ENCODE assay signal across 15 cellular contexts in genomic region chr7:83921798-83922607, GRCh38.
DNase-seq lines count a peak whose midpoint lies in the region; ATAC-seq, FAIRE-seq and TF ChIP-seq lines count a peak whose summit lies in the region.
"Had no signal": no experiment of that assay in that cellular context is flagged by ENCODE, and none has a peak within 500 bp of the region (broad histone marks: within the 10 kb centered on the region; RNA-seq: fewer than 3 reads in every experiment).

No MANE protein-coding gene starts in this region.

- H3K9me3 Mint-ChIP-seq in activated CD4-positive, alpha-beta T cell treated with anti-CD3 and anti-CD28 coated beads, Interleukin-2, amount 10 ng/mL, durations not matched to agents 7 days and 5 days, result no peaks in the 10 kb centered on the region
- H3K9me3 Mint-ChIP-seq: activated CD8-positive, alpha-beta T cell treated with anti-CD3 and anti-CD28 coated beads for 36 hours; activated naive CD4-positive, alpha-beta T cell treated with anti-CD3 and anti-CD28 coated beads, Interleukin-2, amount 10 ng/mL, durations not matched to agents 7 days and 5 days had no signal

- H3K4me3 ChIP-seq in AG10803 (ENCODE audit: low read length), result no peak overlapping the region
- H3K4me3 ChIP-seq in foreskin fibroblast (ENCODE audit: low read depth in 1 of 2, low read length in 2 of 2), result no peak overlapping the region
- H3K4me3 ChIP-seq: right atrium auricular region, tibial artery had no signal

- TF ChIP-seq CTCF in AG10803 (conservative IDR thresholded peaks at IDR 0.05; ENCODE audit: low read length) (no peak), foreskin fibroblast (IDR thresholded peaks at IDR 0.05; ENCODE audit: low read depth, low read length) (no peak)

- ATAC-seq in GM21367 (IDR thresholded peaks at IDR 0.05; ENCODE audit: unreplicated experiment), result no peak
- ATAC-seq in GM18867 (IDR thresholded peaks at IDR 0.05; ENCODE audit: unreplicated experiment), result no peak
- ATAC-seq: activated CD8-positive, alpha-beta T cell treated with anti-CD3 and anti-CD28 coated beads for 36 hours had no signal

- POLR2A ChIA-PET in activated CD4-positive, alpha-beta T cell treated with anti-CD3 and anti-CD28 coated beads, Interleukin-2, amount 10 ng/mL, durations not matched to agents 7 days and 5 days (lab: Charles Lee), result no interaction called here

- CTCF ChIA-PET in activated CD4-positive, alpha-beta T cell treated with anti-CD3 and anti-CD28 coated beads, Interleukin-2, amount 10 ng/mL, durations not matched to agents 7 days and 5 days (lab: Charles Lee), result no interaction called here

- no peaks in the 10 kb centered on the region for H3K4me1 Mint-ChIP-seq in activated CD4-positive, alpha-beta T cell treated with anti-CD3 and anti-CD28 coated beads, Interleukin-2, amount 10 ng/mL, durations not matched to agents 7 days and 5 days
- H3K4me1 Mint-ChIP-seq: activated naive CD4-positive, alpha-beta T cell treated with anti-CD3 and anti-CD28 coated beads, Interleukin-2, amount 10 ng/mL, durations not matched to agents 7 days and 5 days had no signal

- FAIRE-seq in GM12892 (lab: Jason Lieb, UNC), result no peak

- H3K4me3 Mint-ChIP-seq in activated CD4-positive, alpha-beta T cell treated with anti-CD3 and anti-CD28 coated beads, Interleukin-2, amount 10 ng/mL, durations not matched to agents 7 days and 5 days, result no peak overlapping the region
- H3K4me3 Mint-ChIP-seq: activated CD8-positive, alpha-beta T cell treated with anti-CD3 and anti-CD28 coated beads for 36 hours; activated naive CD4-positive, alpha-beta T cell treated with anti-CD3 and anti-CD28 coated beads, Interleukin-2, amount 10 ng/mL, durations not matched to agents 7 days and 5 days had no signal

- H3K27me3 Mint-ChIP-seq in activated CD4-positive, alpha-beta T cell treated with anti-CD3 and anti-CD28 coated beads, Interleukin-2, amount 10 ng/mL, durations not matched to agents 7 days and 5 days, result no peaks in the 10 kb centered on the region
- H3K27me3 Mint-ChIP-seq: activated naive CD4-positive, alpha-beta T cell treated with anti-CD3 and anti-CD28 coated beads, Interleukin-2, amount 10 ng/mL, durations not matched to agents 7 days and 5 days had no signal

- TF ChIP-seq POLR2A in GM12892 (IDR thresholded peaks at IDR 0.05; ENCODE audit: low read depth, low read length), result no peak

- DNase-seq in AG10803 (ENCODE audit: low read depth) (peak; percentile 19), HS-5 (ENCODE audit: low read depth) (peak; percentile 22), SK-N-DZ (ENCODE audit: low spot score) (peak; percentile 99), foreskin fibroblast (peak; percentile 25 to 68), GM12892 (ENCODE audit: insufficient read length) (no peak)
- no peak for DNase-seq in activated CD4-positive, alpha-beta T cell treated with anti-CD3 and anti-CD28 coated beads, Interleukin-2, amount 10 ng/mL, durations not matched to agents 7 days and 5 days
- DNase-seq: activated CD8-positive, alpha-beta T cell treated with anti-CD3 and anti-CD28 coated beads for 36 hours; activated naive CD4-positive, alpha-beta T cell treated with anti-CD3 and anti-CD28 coated beads, Interleukin-2, amount 10 ng/mL, durations not matched to agents 7 days and 5 days; GDM1; NCI-H1048; T1000; tibial artery had no signal

- no peak overlapping the region for H3K27ac Mint-ChIP-seq in activated CD4-positive, alpha-beta T cell treated with anti-CD3 and anti-CD28 coated beads, Interleukin-2, amount 10 ng/mL, durations not matched to agents 7 days and 5 days
- H3K27ac Mint-ChIP-seq: activated CD8-positive, alpha-beta T cell treated with anti-CD3 and anti-CD28 coated beads for 36 hours; activated naive CD4-positive, alpha-beta T cell treated with anti-CD3 and anti-CD28 coated beads, Interleukin-2, amount 10 ng/mL, durations not matched to agents 7 days and 5 days had no signal

- no peaks in the 10 kb centered on the region for H3K36me3 Mint-ChIP-seq in activated CD4-positive, alpha-beta T cell treated with anti-CD3 and anti-CD28 coated beads, Interleukin-2, amount 10 ng/mL, durations not matched to agents 7 days and 5 days (ENCODE audit: low read depth)
- H3K36me3 Mint-ChIP-seq: activated naive CD4-positive, alpha-beta T cell treated with anti-CD3 and anti-CD28 coated beads, Interleukin-2, amount 10 ng/mL, durations not matched to agents 7 days and 5 days had no signal

Comparison
In these comparisons a context has a peak if more than half of its experiments do, and no peak if none do; other contexts are left out.
1. DNase-seq: peak in AG10803 (single experiment), HS-5 (single experiment), SK-N-DZ (single experiment) and foreskin fibroblast (2 of 2); none in activated CD4-positive, alpha-beta T cell treated with anti-CD3 and anti-CD28 coated beads, Interleukin-2, amount 10 ng/mL, durations not matched to agents 7 days and 5 days (single experiment) and GM12892 (single experiment).